ENCODE assay signal across 23 cellular contexts in genomic region chr5:36033050-36033449, GRCh38. TPM values are rescaled to one million over a fixed set of nuclear protein-coding genes. Genes with fewer than 3 reads are reported as not detected.
A peak's percentile ranks its signal among the peaks of the same experiment; 100 is the strongest.
DNase-seq lines count a peak whose midpoint lies in the region; ATAC-seq, FAIRE-seq and TF ChIP-seq lines count a peak whose summit lies in the region.
"Had no signal": no experiment of that assay in that cellular context is flagged by ENCODE, and none has a peak within 500 bp of the region (broad histone marks: within the 10 kb centered on the region; RNA-seq: fewer than 3 reads in every experiment).

No MANE protein-coding gene starts in this region.

- H3K18ac ChIP-seq in trophoblast cell (ENCODE audit: low read length), result no peak overlapping the region

- H2AFZ ChIP-seq in trophoblast cell (ENCODE audit: insufficient read depth, low read length, poor library complexity), result no peak overlapping the region

- no peak overlapping the region for H2BK12ac ChIP-seq in trophoblast cell (ENCODE audit: low read length)

- H4K8ac ChIP-seq in trophoblast cell (ENCODE audit: low read depth, low read length), result no peak overlapping the region

- H3K4ac ChIP-seq in trophoblast cell (ENCODE audit: low read depth, low read length), result no peak overlapping the region

- no peak overlapping the region for H3K14ac ChIP-seq in trophoblast cell (ENCODE audit: low read length)

- no peak for FAIRE-seq in A549 (lab: Jason Lieb, UNC)
- FAIRE-seq: D721Med, GM12891, GM18507 had no signal

- no peak overlapping the region for H3K23ac ChIP-seq in trophoblast cell (ENCODE audit: low read length)

- no peaks in the 10 kb centered on the region for H3K27me3 ChIP-seq in BLaER1 treated with 17β-estradiol and CSF1 and Interleukin-3, amounts not matched to agents 10 nM and 100 nM
- H3K27me3 ChIP-seq in esophagus muscularis mucosa (no peaks in the 10 kb centered on the region), trophoblast cell (ENCODE audit: insufficient read depth, low read length) (no peaks in the 10 kb centered on the region)

- H3K4me1 ChIP-seq in A549 (no peaks in the 10 kb centered on the region), esophagus muscularis mucosa (no peaks in the 10 kb centered on the region), trophoblast cell (ENCODE audit: control insufficient read depth in 1 of 2, insufficient read depth in 2 of 2, low read length in 2 of 2) (no peaks in the 10 kb centered on the region)
- peaks cover 0 to 67% (median 47%) of the 10 kb centered on the region in 10 experiments; a peak in 16 of 20 replicates for H3K4me1 ChIP-seq in BLaER1 treated with 17β-estradiol and CSF1 and Interleukin-3, amounts not matched to agents 10 nM and 100 nM

- H3K36me3 ChIP-seq in BLaER1 treated with 17β-estradiol and CSF1 and Interleukin-3, amounts not matched to agents 10 nM and 100 nM, result peaks cover 4 to 86% (median 70%) of the 10 kb centered on the region in 11 experiments; a peak in 20 of 22 replicates
- H3K36me3 ChIP-seq in esophagus muscularis mucosa (no peaks in the 10 kb centered on the region), trophoblast cell (ENCODE audit: control insufficient read depth in 1 of 2, insufficient read depth in 2 of 2, low read length in 2 of 2) (no peaks in the 10 kb centered on the region)

- no peak for TF ChIP-seq RAD21 in A549 (conservative IDR thresholded peaks at IDR 0.05 in 1 of 2, IDR thresholded peaks at IDR 0.05 in 1 of 2)

- DNase-seq in A549 (ENCODE audit: low read depth in 1 of 2, low spot score in 1 of 2) (no peak), esophagus muscularis mucosa (ENCODE audit: extremely low spot score) (peak; percentile 70), trophoblast cell (no peak), DMS 273 (lab: John Stamatoyannopoulos, UW; ENCODE audit: unreplicated experiment) (no peak), coronary artery (ENCODE audit: low spot score) (no peak), HuH-7 (ENCODE audit: low spot score) (no peak)
- DNase-seq: 8988T; CD4-positive, alpha-beta T cell; CD8-positive, alpha-beta memory T cell; DMS53; DMS79 treated with DMSO at 0.1 percent for 48 hours; GF-D8; GOT3; H7; HCEC 1CT had no signal

- H3K9ac ChIP-seq in BLaER1 treated with 17β-estradiol and CSF1 and Interleukin-3, amounts not matched to agents 10 nM and 100 nM, result peak overlapping the region in 1 of 11 experiments; percentile 12; a peak in 1 of 22 replicates
- H3K9ac ChIP-seq in trophoblast cell (ENCODE audit: low read length), result peak overlapping the region; percentile 32

- TF ChIP-seq EP300 in A549 (IDR thresholded peaks at IDR 0.05) (no peak), esophagus muscularis mucosa (IDR thresholded peaks at IDR 0.05) (no peak)

- no peak for TF ChIP-seq CTCF in A549 (IDR thresholded peaks at IDR 0.05)
- no peak for TF ChIP-seq CTCF in esophagus muscularis mucosa (IDR thresholded peaks at IDR 0.05)
- no peak for TF ChIP-seq CTCF in coronary artery (IDR thresholded peaks at IDR 0.05)

- H2AK5ac ChIP-seq in trophoblast cell (ENCODE audit: low read length), result no peak overlapping the region

- H3K4me3 ChIP-seq in A549, result no peak overlapping the region
- H3K4me3 ChIP-seq in BLaER1 treated with 17β-estradiol and CSF1 and Interleukin-3, amounts not matched to agents 10 nM and 100 nM, result no peak overlapping the region
- H3K4me3 ChIP-seq in esophagus muscularis mucosa, result no peak overlapping the region
- H3K4me3 ChIP-seq in trophoblast cell (ENCODE audit: low read depth, low read length), result no peak overlapping the region
- no peak overlapping the region for H3K4me3 ChIP-seq in coronary artery

- no peak overlapping the region for H4K12ac ChIP-seq in trophoblast cell (ENCODE audit: low read depth, low read length)

- TF ChIP-seq POLR2A in A549 (IDR thresholded peaks at IDR 0.05; ENCODE audit: low read length) (no peak), esophagus muscularis mucosa (IDR thresholded peaks at IDR 0.05; ENCODE audit: low read depth) (no peak)

- H3K79me2 ChIP-seq in trophoblast cell (ENCODE audit: control insufficient read depth, insufficient read depth, low read length, poor library complexity), result no peaks in the 10 kb centered on the region

- H4K91ac ChIP-seq in trophoblast cell (ENCODE audit: low read depth, low read length), result no peak overlapping the region

- no peaks in the 10 kb centered on the region for H4K20me1 ChIP-seq in BLaER1 treated with 17β-estradiol and CSF1 and Interleukin-3, amounts not matched to agents 10 nM and 100 nM

- intact Hi-C loops in esophagus muscularis mucosa (cut with DNase I), result no loop called here

- no peak for ATAC-seq in A549

- H3K79me1 ChIP-seq in trophoblast cell (ENCODE audit: low read length), result no peaks in the 10 kb centered on the region

- H3K9me3 ChIP-seq in A549 (no peaks in the 10 kb centered on the region), esophagus muscularis mucosa (no peaks in the 10 kb centered on the region), trophoblast cell (ENCODE audit: insufficient read depth, low read depth, low read length) (peaks cover 4% of the 10 kb centered on the region)
- H3K9me3 ChIP-seq in BLaER1 treated with 17β-estradiol and CSF1 and Interleukin-3, amounts not matched to agents 10 nM and 100 nM (replicated peaks in 1 of 11), result peaks cover 0 to 46% (median 18%) of the 10 kb centered on the region in 11 experiments; a peak in 16 of 22 replicates

- H2BK120ac ChIP-seq in trophoblast cell (ENCODE audit: insufficient read depth, low read length, poor library complexity), result no peak overlapping the region

- CTCF ChIA-PET in A549 (lab: Yijun Ruan, JAX), result interaction anchor here (0.7 kb wide), 1 partner anchor 46 kb away, joined by 3 read pairs; no protein-coding TSS in a partner anchor

- H3K4me2 ChIP-seq in A549 (no peak overlapping the region), trophoblast cell (ENCODE audit: low read length) (no peak overlapping the region)
- peak overlapping the region in 9 of 11 experiments; percentile 16 to 92 (median 55); a peak in 17 of 22 replicates for H3K4me2 ChIP-seq in BLaER1 treated with 17β-estradiol and CSF1 and Interleukin-3, amounts not matched to agents 10 nM and 100 nM

- no peak overlapping the region for H2BK5ac ChIP-seq in trophoblast cell (ENCODE audit: low read depth, low read length, poor library complexity)

- H3K27ac ChIP-seq in A549, result no peak overlapping the region
- 0 out of 22 replicates have a peak overlapping the region, but pooled peaks of 1 of the 11 experiments have one; percentile 20 for H3K27ac ChIP-seq in BLaER1 treated with 17β-estradiol and CSF1 and Interleukin-3, amounts not matched to agents 10 nM and 100 nM
- H3K27ac ChIP-seq in esophagus muscularis mucosa (replicated peaks in 1 of 4), result no peak overlapping the region
- no peak overlapping the region for H3K27ac ChIP-seq in trophoblast cell (ENCODE audit: low read depth, low read length)
- H3K27ac ChIP-seq in coronary artery, result no peak overlapping the region

- POLR2A ChIA-PET in A549 (lab: Yijun Ruan, JAX), result no interaction called here

TF ChIP-seq in A549, 52 proteins besides CTCF, POLR2A, EP300 and RAD21:
- no peak for TF ChIP-seq TP53 (CRISPR knock-in tag; IDR thresholded peaks at IDR 0.05)
- peak; percentile 67 for TF ChIP-seq MAFK (IDR thresholded peaks at IDR 0.05; ENCODE audit: partially characterized antibody)
- TF ChIP-seq, protein P1, sequence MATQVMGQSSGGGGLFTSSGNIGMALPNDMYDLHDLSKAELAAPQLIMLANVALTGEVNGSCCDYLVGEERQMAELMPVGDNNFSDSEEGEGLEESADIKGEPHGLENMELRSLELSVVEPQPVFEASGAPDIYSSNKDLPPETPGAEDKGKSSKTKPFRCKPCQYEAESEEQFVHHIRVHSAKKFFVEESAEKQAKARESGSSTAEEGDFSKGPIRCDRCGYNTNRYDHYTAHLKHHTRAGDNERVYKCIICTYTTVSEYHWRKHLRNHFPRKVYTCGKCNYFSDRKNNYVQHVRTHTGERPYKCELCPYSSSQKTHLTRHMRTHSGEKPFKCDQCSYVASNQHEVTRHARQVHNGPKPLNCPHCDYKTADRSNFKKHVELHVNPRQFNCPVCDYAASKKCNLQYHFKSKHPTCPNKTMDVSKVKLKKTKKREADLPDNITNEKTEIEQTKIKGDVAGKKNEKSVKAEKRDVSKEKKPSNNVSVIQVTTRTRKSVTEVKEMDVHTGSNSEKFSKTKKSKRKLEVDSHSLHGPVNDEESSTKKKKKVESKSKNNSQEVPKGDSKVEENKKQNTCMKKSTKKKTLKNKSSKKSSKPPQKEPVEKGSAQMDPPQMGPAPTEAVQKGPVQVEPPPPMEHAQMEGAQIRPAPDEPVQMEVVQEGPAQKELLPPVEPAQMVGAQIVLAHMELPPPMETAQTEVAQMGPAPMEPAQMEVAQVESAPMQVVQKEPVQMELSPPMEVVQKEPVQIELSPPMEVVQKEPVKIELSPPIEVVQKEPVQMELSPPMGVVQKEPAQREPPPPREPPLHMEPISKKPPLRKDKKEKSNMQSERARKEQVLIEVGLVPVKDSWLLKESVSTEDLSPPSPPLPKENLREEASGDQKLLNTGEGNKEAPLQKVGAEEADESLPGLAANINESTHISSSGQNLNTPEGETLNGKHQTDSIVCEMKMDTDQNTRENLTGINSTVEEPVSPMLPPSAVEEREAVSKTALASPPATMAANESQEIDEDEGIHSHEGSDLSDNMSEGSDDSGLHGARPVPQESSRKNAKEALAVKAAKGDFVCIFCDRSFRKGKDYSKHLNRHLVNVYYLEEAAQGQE (IDR thresholded peaks at IDR 0.05), result no peak

RNA-seq across cellular contexts. Expression of gene UGT3A2, which starts 33.6 kb away (rescaled TPM):
- polyA plus RNA-seq in A549 (2011; rRNA removed), result not detected in 2 replicates
- polyA plus RNA-seq in A549 (2012; cell fraction: cytosol; rRNA removed), result not detected in 2 replicates
- not detected in 2 replicates for polyA plus RNA-seq in A549 (2012; cell fraction: nucleus; rRNA removed)
- polyA plus RNA-seq in A549 (2017; fragmentation: RNase III; extraction: RNeasy Plus Mini Kit Qiagen cat#74134 plus additional on column Dnase treatment), result not detected in 3 replicates
- polyA minus RNA-seq in A549 (2011; rRNA and poly(A)+ RNA removed), result not detected in 2 replicates
- not detected for total RNA-seq in esophagus muscularis mucosa
- 4.7 and 5.0 TPM in 2 replicates for polyA plus RNA-seq in trophoblast cell (2013)
- total RNA-seq: CD4-positive, alpha-beta T cell; CD8-positive, alpha-beta memory T cell; G401 had no signal
- polyA plus RNA-seq: BJ, CD14-positive monocyte had no signal

RNA-seq across cellular contexts. Expression of gene UGT3A1, which starts 41.9 kb away (rescaled TPM):
- polyA plus RNA-seq in A549 (2011; rRNA removed) (not detected in 2 replicates), A549 (2017; fragmentation: RNase III; extraction: RNeasy Plus Mini Kit Qiagen cat#74134 plus additional on column Dnase treatment) (not detected in 3 replicates)
- not detected in 2 replicates for polyA plus RNA-seq in A549 (2012; cell fraction: cytosol; rRNA removed)
- polyA plus RNA-seq in A549 (2012; cell fraction: nucleus; rRNA removed), result not detected in 2 replicates
- not detected in 2 replicates for polyA minus RNA-seq in A549 (2011; rRNA and poly(A)+ RNA removed)
- not detected for total RNA-seq in esophagus muscularis mucosa
- polyA plus RNA-seq in trophoblast cell (2013), result 0.58 and 0.73 TPM in 2 replicates
- total RNA-seq: CD4-positive, alpha-beta T cell; CD8-positive, alpha-beta memory T cell; Daoy; G401 had no signal
- polyA plus RNA-seq: BJ; CD14-positive monocyte; CD8-positive, alpha-beta memory T cell had no signal

Comparison
In these comparisons a context has a peak if more than half of its experiments do, and no peak if none do; other contexts are left out.
1. H3K4me2 ChIP-seq: peak in BLaER1 treated with 17β-estradiol and CSF1 and Interleukin-3, amounts not matched to agents 10 nM and 100 nM (9 of 11); none in A549 (single experiment) and trophoblast cell (single experiment).